Comparison of ENCODE assay signal across 24 cellular contexts in genomic region chrX:120205816-120206753, GRCh38. TPM values are rescaled to one million over a fixed set of nuclear protein-coding genes. Genes with fewer than 3 reads are reported as not detected.
"Had no signal": no experiment of that assay in that cellular context is flagged by ENCODE, and none has a peak within 500 bp of the region (broad histone marks: within the 10 kb centered on the region; RNA-seq: fewer than 3 reads in every experiment).

No MANE protein-coding gene starts in this region.

- ATAC-seq: activated CD8-positive, alpha-beta T cell treated with anti-CD3 and anti-CD28 coated beads for 36 hours; activated T-cell treated with anti-CD3 and anti-CD28 coated beads, Interleukin-2, amount 50 U/mL, for 72 hours; K562 had no signal

- DNase-seq: activated CD4-positive, CD25-positive, alpha-beta regulatory T cell; activated CD8-positive, alpha-beta memory T cell treated with anti-CD3 and anti-CD28 coated beads, Interleukin-2, amount 50 U/mL, for 4 hours; activated CD8-positive, alpha-beta T cell treated with anti-CD3 and anti-CD28 coated beads for 36 hours; activated gamma-delta T cell treated with Interleukin-2 at 50 U/mL for 16 hours; activated naive CD4-positive, alpha-beta T cell treated with anti-CD3 and anti-CD28 coated beads, Interleukin-2, amount 10 ng/mL, durations not matched to agents 7 days and 5 days; activated naive CD8-positive, alpha-beta T cell treated with anti-CD3 and anti-CD28 coated beads for 36 hours; activated T-cell treated with anti-CD3 and anti-CD28 coated beads, Interleukin-2, amount 50 U/mL, for 72 hours; central memory CD4-positive, alpha-beta T cell; Kasumi-1; NCI-H1048; NCI-H1930; NCI-H2171; NCI-H2227 treated with DMSO at 0.1 percent for 48 hours; NCI-H510A; NCI-H526 treated with DMSO at 0.1 percent for 48 hours; SHP77 treated with DMSO at 0.1 percent for 48 hours; T-helper 2 cell; T1000 had no signal

- H3K27ac ChIP-seq: VCaP had no signal

- H3K4me3 ChIP-seq: K562 had no signal

RNA-seq across cellular contexts. Expression of gene RHOXF2, which starts 47.7 kb away (rescaled TPM):
- total RNA-seq: activated CD8-positive, alpha-beta T cell treated with anti-CD3 and anti-CD28 coated beads for 36 hours; activated naive CD8-positive, alpha-beta T cell treated with anti-CD3 and anti-CD28 coated beads for 36 hours; activated T-cell treated with anti-CD3 and anti-CD28 coated beads, Interleukin-2, amount 50 U/mL, for 72 hours; activated T-helper 2 cell treated with anti-CD3 and anti-CD28 coated beads, Interferon-gamma antibody, Interleukin-2, Interleukin-4, amounts not matched to agents 10 μg/mL and 5 μg/mL and 100 μg/mL, durations not matched to agents 14 hours and 24 hours and 36 hours; chondrocyte; M059J had no signal
- polyA plus RNA-seq: adipose tissue had no signal
